ENCODE assay signal across 8 cellular contexts in the genomic region with DNA sequence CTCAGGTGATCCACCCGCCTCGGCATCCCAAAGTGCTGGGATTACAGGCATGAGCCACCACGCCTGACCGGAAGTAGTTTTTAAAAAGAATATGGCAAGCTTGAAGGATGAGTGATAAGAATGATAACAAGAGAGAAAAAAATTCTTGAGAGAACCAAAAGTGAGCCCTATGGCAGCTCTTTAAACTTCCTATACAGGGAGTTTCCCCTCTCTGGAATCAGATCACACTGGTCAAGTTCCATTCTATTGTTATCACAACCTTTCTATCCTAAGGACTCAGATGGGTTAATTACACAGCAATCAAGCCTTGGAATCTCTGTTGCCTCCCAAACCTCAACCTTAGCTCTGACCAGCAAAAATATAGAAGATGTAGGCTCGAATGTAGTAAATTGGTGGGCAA. TPM values are rescaled to one million over a fixed set of nuclear protein-coding genes. Genes with fewer than 3 reads are reported as not detected.
"Had no signal": no experiment of that assay in that cellular context is flagged by ENCODE, and none has a peak within 500 bp of the region (broad histone marks: within the 10 kb centered on the region; RNA-seq: fewer than 3 reads in every experiment).

No MANE protein-coding gene starts in this region.

- DNase-seq: H9, HCEC 1CT, KG1 had no signal

- FAIRE-seq: H1, H54, HepG2 had no signal

- H3K27ac ChIP-seq: HL-60 had no signal

- ATAC-seq: GM23338, HepG2 had no signal

- H3K4me3 ChIP-seq: GM23338 had no signal

- H3K4me2 ChIP-seq: GM23338 had no signal

- H2AFZ ChIP-seq: GM23338 had no signal

RNA-seq across cellular contexts. Expression of a gene that starts 33.8 kb away (rescaled TPM):
- polyA plus RNA-seq: HepG2 had no signal
